In the genomic region with DNA sequence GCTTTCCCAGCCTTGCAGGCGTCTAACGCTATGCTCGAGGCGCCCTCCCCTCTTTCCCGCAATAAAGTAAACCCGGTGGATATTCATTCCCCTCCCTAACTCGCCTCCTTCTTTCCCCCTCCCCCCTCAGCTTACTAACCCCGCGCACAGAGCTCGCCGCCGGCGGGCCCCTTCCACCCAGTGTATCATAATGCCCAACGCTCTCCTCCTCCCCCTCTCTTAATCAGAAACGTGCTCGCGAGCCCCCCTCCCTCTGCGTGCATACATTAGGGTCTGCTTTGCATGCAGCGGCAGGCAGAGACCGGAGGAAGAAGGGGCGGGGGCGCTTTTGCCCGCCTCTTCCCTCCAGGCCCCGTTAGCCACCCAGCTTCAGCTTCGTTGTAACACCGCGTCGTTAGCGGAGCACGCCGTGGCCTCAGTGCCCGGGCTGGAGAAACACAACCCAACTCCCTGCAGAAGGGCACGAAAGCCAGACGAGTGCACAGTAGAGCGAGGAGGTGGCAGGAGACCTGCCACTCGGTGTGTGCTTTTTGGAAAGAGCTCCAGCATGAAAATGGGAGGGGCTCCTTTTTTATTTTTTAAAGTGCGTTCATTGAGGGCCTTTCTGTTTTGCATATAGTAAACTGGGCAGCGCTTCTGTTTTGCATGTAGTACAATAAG, we compare ENCODE assay signal across 9 cellular contexts. TPM values are rescaled to one million over a fixed set of nuclear protein-coding genes. Genes with fewer than 3 reads are reported as not detected.
DNase-seq lines count a peak whose midpoint lies in the region; ATAC-seq, FAIRE-seq and TF ChIP-seq lines count a peak whose summit lies in the region.
"Had no signal": no experiment of that assay in that cellular context is flagged by ENCODE, and none has a peak within 500 bp of the region (broad histone marks: within the 10 kb centered on the region; RNA-seq: fewer than 3 reads in every experiment).

No MANE protein-coding gene starts in this region.

- peaks cover 42% of the 10 kb centered on the region for H3K4me1 ChIP-seq in Karpas-422 (ENCODE audit: low read length)
- H3K4me1 ChIP-seq in Panc1 (ENCODE audit: control insufficient read depth, insufficient read depth, low read length): peaks cover 34% of the 10 kb centered on the region
- H3K4me1 ChIP-seq in fibroblast of lung (ENCODE audit: control insufficient read depth, extremely low read depth, insufficient read depth, low read length): peaks cover 10% of the 10 kb centered on the region
- H3K4me1 ChIP-seq in tibial nerve: peaks cover 0 to 38% (median 26%) of the 10 kb centered on the region in 4 donors

- H4K20me1 ChIP-seq in Karpas-422 (ENCODE audit: insufficient read depth, low read depth, low read length): peaks cover 11% of the 10 kb centered on the region; the same call in 1 of the 2 replicates
- peaks cover 7% of the 10 kb centered on the region for H4K20me1 ChIP-seq in fibroblast of lung (ENCODE audit: control insufficient read depth, extremely low read depth, insufficient read depth, low read length)
- H4K20me1 ChIP-seq in neural cell (ENCODE audit: insufficient read depth): peaks cover 21% of the 10 kb centered on the region

- in situ Hi-C loops in Panc1 (cut with HindIII; ENCODE audit: low pct_unique_long_range_greater_than_20kb, low sequenced_read_pairs): no loop called here

- ATAC-seq in GM21619 (IDR thresholded peaks at IDR 0.05; ENCODE audit: unreplicated experiment) (peak; percentile 25), Panc1 (peak; percentile 55)

- DNase-seq in D721Med (ENCODE audit: insufficient read length, low spot score) (peak; percentile 46), Karpas-422 (peak; percentile 93), Panc1 (ENCODE audit: low read depth, low spot score) (no peak), fibroblast of lung (ENCODE audit: low read depth in 2 of 2) (peak; percentile 37 to 53), tibial nerve (ENCODE audit: low spot score in 2 of 2) (peak in 1 of 2 donors; percentile 16)
- peak; percentile 79 to 80 for DNase-seq in activated T-cell treated with anti-CD3 and anti-CD28 coated beads, Interleukin-2, amount 50 U/mL, for 48 hours

- FAIRE-seq in D721Med (lab: Jason Lieb, UNC): no peak
- FAIRE-seq: colon had no signal

- peak overlapping the region; percentile 86 for H3K4me2 ChIP-seq in Karpas-422 (ENCODE audit: low read depth, low read length, poor library complexity, severe bottlenecking)
- peak overlapping the region; percentile 100 for H3K4me2 ChIP-seq in fibroblast of lung (ENCODE audit: extremely low read depth, insufficient read depth, low read length)
- H3K4me2 ChIP-seq in neural cell (ENCODE audit: low read length): peak overlapping the region; percentile 90

- no peaks in the 10 kb centered on the region for H3K9me3 ChIP-seq in Karpas-422 (ENCODE audit: low read length)
- no peaks in the 10 kb centered on the region for H3K9me3 ChIP-seq in Panc1 (ENCODE audit: control insufficient read depth, insufficient read depth, low read depth, low read length)
- H3K9me3 ChIP-seq in fibroblast of lung (ENCODE audit: control insufficient read depth, insufficient read depth, low read depth, low read length): no peaks in the 10 kb centered on the region
- H3K9me3 ChIP-seq in neural cell (ENCODE audit: low read length): no peaks in the 10 kb centered on the region
- no peaks in the 10 kb centered on the region for H3K9me3 ChIP-seq in tibial nerve

- peak overlapping the region; percentile 86 for H3K9ac ChIP-seq in Karpas-422 (ENCODE audit: low read length)
- peak overlapping the region; percentile 51 for H3K9ac ChIP-seq in fibroblast of lung (ENCODE audit: insufficient read depth, low read length)
- peak overlapping the region; percentile 99 for H3K9ac ChIP-seq in neural cell (ENCODE audit: low read length)

- H2AFZ ChIP-seq in Karpas-422 (ENCODE audit: low read length): 0 out of 2 replicates have a peak overlapping the region, but pooled peaks have one; percentile 7
- H2AFZ ChIP-seq in fibroblast of lung (ENCODE audit: low read length): peak overlapping the region; percentile 93
- H2AFZ ChIP-seq in neural cell (ENCODE audit: low read depth, low read length): peak overlapping the region; percentile 66

- peaks cover 9% of the 10 kb centered on the region for H3F3A ChIP-seq in neural cell (ENCODE audit: insufficient read depth, low read length, poor library complexity, severe bottlenecking)

- H3K4me3 ChIP-seq in Karpas-422 (ENCODE audit: low read length) (peak overlapping the region; percentile 77), Panc1 (ENCODE audit: low read depth in 2 of 2, low read length in 2 of 2) (peak overlapping the region; percentile 84 to 95), fibroblast of lung (replicated peaks in 1 of 4; ENCODE audit: control extremely low read depth in 1 of 4, insufficient read depth in 1 of 4, low read depth in 3 of 4, low read length in 4 of 4) (peak overlapping the region; percentile 53 to 90 (median 80)), neural cell (ENCODE audit: low read length) (peak overlapping the region; percentile 96), tibial nerve (peak overlapping the region; percentile 88 to 99 (median 98))

- TF ChIP-seq CTCF in D721Med (IDR thresholded peaks at IDR 0.05; ENCODE audit: insufficient read depth, missing control alignments) (no peak), Panc1 (IDR thresholded peaks at IDR 0.05) (no peak), fibroblast of lung (conservative IDR thresholded peaks at IDR 0.05 in 1 of 2, IDR thresholded peaks at IDR 0.05 in 1 of 2; ENCODE audit: low read depth in 1 of 2, low read length in 2 of 2) (no peak), neural cell (IDR thresholded peaks at IDR 0.05; ENCODE audit: poor library complexity, severe bottlenecking) (no peak), tibial nerve (IDR thresholded peaks at IDR 0.05) (no peak)

- no peak for TF ChIP-seq POLR2A in tibial nerve (IDR thresholded peaks at IDR 0.05)

- 0 to 1% methylated on average over 37 to 38 of the region's 38 CpGs for WGBS in tibial nerve, 2 donors

- intact Hi-C loops in Panc1 (cut with micrococcal nuclease; ENCODE audit: unreplicated experiment): no loop called here

- no peak for TF ChIP-seq EP300 in neural cell (conservative IDR thresholded peaks at IDR 0.05; ENCODE audit: poor library complexity, severe bottlenecking)
- TF ChIP-seq EP300 in tibial nerve (IDR thresholded peaks at IDR 0.05): no peak

- peak overlapping the region; percentile 93 for H3K27ac ChIP-seq in Karpas-422 (ENCODE audit: low read length)
- H3K27ac ChIP-seq in Panc1 (ENCODE audit: low read length): peak overlapping the region; percentile 96
- peak overlapping the region; percentile 35 for H3K27ac ChIP-seq in fibroblast of lung (ENCODE audit: insufficient read depth, low read length)
- peak overlapping the region; percentile 98 for H3K27ac ChIP-seq in neural cell (ENCODE audit: low read length)
- peak overlapping the region; percentile 86 to 98 (median 96) for H3K27ac ChIP-seq in tibial nerve

- no peaks in the 10 kb centered on the region for H3K27me3 ChIP-seq in Karpas-422 (ENCODE audit: low read length)
- H3K27me3 ChIP-seq in Panc1 (ENCODE audit: control insufficient read depth, insufficient read depth, low read length): no peaks in the 10 kb centered on the region
- H3K27me3 ChIP-seq in fibroblast of lung (ENCODE audit: control insufficient read depth, insufficient read depth, low read length): no peaks in the 10 kb centered on the region
- H3K27me3 ChIP-seq in neural cell (ENCODE audit: insufficient read depth, low read depth, low read length): no peaks in the 10 kb centered on the region
- peaks cover 0 to 4% of the 10 kb centered on the region in 2 donors for H3K27me3 ChIP-seq in tibial nerve

- H3K9me2 ChIP-seq in Karpas-422 (replicated peaks; ENCODE audit: insufficient read depth, low read length) (no peaks in the 10 kb centered on the region), neural cell (ENCODE audit: insufficient read depth, low read length) (no peaks in the 10 kb centered on the region)

- TSS peak; percentile 81 for BruUV-seq in Panc1 (replicated peaks; lab: Mats Ljungman, UMichigan)

- CTCF ChIA-PET in Panc1 (lab: Charles Lee): no interaction called here

- POLR2A ChIA-PET in Panc1 (lab: Charles Lee): interaction anchor here (0.5 to 0.9 kb wide), 4 partner anchors 26 to 297 kb away, joined by 3 to 7 read pairs (median 5); no protein-coding TSS in a partner anchor

- H3K36me3 ChIP-seq in Karpas-422 (ENCODE audit: insufficient read depth, low read length): peaks cover 5% of the 10 kb centered on the region; the same call in 1 of the 2 replicates
- peaks cover 5% of the 10 kb centered on the region; the same call in 1 of the 2 replicates for H3K36me3 ChIP-seq in Panc1 (ENCODE audit: control insufficient read depth, insufficient read depth, low read length)
- H3K36me3 ChIP-seq in fibroblast of lung (ENCODE audit: control insufficient read depth, insufficient read depth, low read length): no peaks in the 10 kb centered on the region
- H3K36me3 ChIP-seq in neural cell (ENCODE audit: insufficient read depth, low read length): no peaks in the 10 kb centered on the region
- no peaks in the 10 kb centered on the region for H3K36me3 ChIP-seq in tibial nerve

- TF ChIP-seq RAD21 in neural cell (conservative IDR thresholded peaks at IDR 0.05): no peak

- H3K79me2 ChIP-seq in Karpas-422 (ENCODE audit: low read length) (peaks cover 38% of the 10 kb centered on the region), fibroblast of lung (ENCODE audit: control insufficient read depth, insufficient read depth, low read length) (peaks cover 38% of the 10 kb centered on the region), neural cell (replicated peaks; ENCODE audit: insufficient read depth, low read length) (peaks cover 37% of the 10 kb centered on the region)

RNA-seq across cellular contexts. Expression of a gene that starts 0.9 kb away (rescaled TPM):
- total RNA-seq in Karpas-422 (2014; rRNA removed; shearing (Covaris generic); ENCODE audit: low replicate concordance): 37.6 and 40.7 TPM in 2 replicates
- 139 TPM for total RNA-seq in Panc1 (2021; ENCODE audit: unreplicated experiment)
- polyA plus RNA-seq in Panc1 (2012; ENCODE audit: insufficient read length): 74.2 TPM
- total RNA-seq in fibroblast of lung: 19.0 and 33.4 TPM in 2 replicates
- 15.3 and 17.1 TPM in 2 replicates for polyA plus RNA-seq in fibroblast of lung
- 10.5 and 14.7 TPM in 2 replicates for polyA plus RNA-seq in fibroblast of lung (2012)
- polyA minus RNA-seq in fibroblast of lung (ENCODE audit: low replicate concordance): 76.4 and 107 TPM in 2 replicates
- 16.7 and 24.2 TPM in 2 replicates for polyA plus RNA-seq in neural cell
- polyA minus RNA-seq in neural cell: 93.2 and 135 TPM in 2 replicates
- 100 to 1,000 TPM in 1 of 4 donors, 10 to 100 TPM in 3; 78.6 to 101 (median 86.8) TPM for total RNA-seq in tibial nerve

RNA-seq across cellular contexts. Expression of a gene that starts 34.0 kb away (rescaled TPM):
- total RNA-seq in Karpas-422 (2014; rRNA removed; shearing (Covaris generic); ENCODE audit: low replicate concordance): 80.7 and 82.4 TPM in 2 replicates
- total RNA-seq in Panc1 (2021; ENCODE audit: unreplicated experiment) (504 TPM), fibroblast of lung (67.3 and 75.6 TPM in 2 replicates), tibial nerve (10 to 100 TPM; 22.4 to 51.5 (median 34.4) TPM)
- 755 TPM for polyA plus RNA-seq in Panc1 (2012; ENCODE audit: insufficient read length)
- polyA plus RNA-seq in fibroblast of lung (217 and 293 TPM in 2 replicates), neural cell (107 and 153 TPM in 2 replicates)
- polyA plus RNA-seq in fibroblast of lung (2012): 370 and 456 TPM in 2 replicates
- polyA minus RNA-seq in fibroblast of lung (ENCODE audit: low replicate concordance) (50.1 and 85.5 TPM in 2 replicates), neural cell (39.4 and 44.3 TPM in 2 replicates)

Comparison
In these comparisons a context has a peak if more than half of its experiments do, and no peak if none do; other contexts are left out.
1. H2AFZ ChIP-seq: peak in every context shown above with its lines; median percentile 93 in fibroblast of lung; 66 in neural cell; 7 in Karpas-422.
2. H3K27ac ChIP-seq: peak in every context shown above with its lines; median percentile 98 in neural cell; 96 in Panc1; 96 in tibial nerve; 93 in Karpas-422; 35 in fibroblast of lung.